ENCODE assay signal across 33 cellular contexts in the genomic region with DNA sequence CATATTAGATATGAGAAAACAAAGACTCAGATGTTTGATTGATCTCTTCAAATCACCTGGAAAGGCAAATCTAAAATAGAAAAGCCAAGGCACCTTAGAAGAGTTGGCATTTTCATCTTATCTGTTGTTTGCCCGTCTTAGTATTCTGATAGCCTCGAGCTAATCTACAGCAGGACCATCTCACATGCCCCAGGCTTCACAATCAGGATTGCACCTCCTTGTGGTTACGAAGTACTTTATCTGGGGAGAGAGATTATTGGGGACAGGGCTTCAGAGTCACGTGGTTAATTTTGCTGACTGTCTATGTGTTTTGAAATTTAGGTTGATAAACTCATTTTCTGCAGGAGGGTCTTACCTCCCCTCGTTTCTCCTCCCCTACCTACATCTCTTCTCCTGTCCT.
DNase-seq lines count a peak whose midpoint lies in the region; ATAC-seq and TF ChIP-seq lines count a peak whose summit lies in the region.
"Had no signal": no experiment of that assay in that cellular context is flagged by ENCODE, and none has a peak within 500 bp of the region (broad histone marks: within the 10 kb centered on the region; RNA-seq: fewer than 3 reads in every experiment).

No MANE protein-coding gene starts in this region.

- H3K27ac Mint-ChIP-seq in chondrocyte (ENCODE audit: unreplicated experiment): no peak overlapping the region
- H3K27ac Mint-ChIP-seq: activated B cell treated with CpG ODN at 0.5 μM for 24 hours; activated naive CD8-positive, alpha-beta T cell treated with anti-CD3 and anti-CD28 coated beads for 36 hours; CD4-positive, alpha-beta T cell; effector memory CD8-positive, alpha-beta T cell; naive thymus-derived CD4-positive, alpha-beta T cell had no signal

- H3K4me1 Mint-ChIP-seq in chondrocyte (ENCODE audit: low read depth): no peaks in the 10 kb centered on the region
- H3K4me1 Mint-ChIP-seq: activated B cell treated with CpG ODN at 0.5 μM for 24 hours; activated naive CD8-positive, alpha-beta T cell treated with anti-CD3 and anti-CD28 coated beads for 36 hours; naive thymus-derived CD4-positive, alpha-beta T cell had no signal

- TF ChIP-seq CTCF in OCI-LY3 (IDR thresholded peaks at IDR 0.05; ENCODE audit: low read depth, low read length) (peak; percentile 46), choroid plexus epithelial cell (conservative IDR thresholded peaks at IDR 0.05; ENCODE audit: low read depth, low read length) (peak; percentile 30), osteoblast (IDR thresholded peaks at IDR 0.05; ENCODE audit: extremely low read depth, low read depth, low read length) (no peak), chondrocyte (IDR thresholded peaks at IDR 0.05) (no peak), upper lobe of right lung (IDR thresholded peaks at IDR 0.05) (no peak)

- H3K27ac ChIP-seq in OCI-LY3 (ENCODE audit: low read length) (no peak overlapping the region), osteoblast (ENCODE audit: low read depth, low read length) (no peak overlapping the region), upper lobe of right lung (no peak overlapping the region)
- H3K27ac ChIP-seq: 22Rv1, foreskin keratinocyte, heart left ventricle, psoas muscle, SJCRH30 had no signal

- H3K4me1 ChIP-seq in OCI-LY3 (ENCODE audit: low read length) (peaks cover 8% of the 10 kb centered on the region; the same call in 1 of the 2 replicates), osteoblast (ENCODE audit: insufficient read depth, low read length) (no peaks in the 10 kb centered on the region), upper lobe of right lung (no peaks in the 10 kb centered on the region)
- H3K4me1 ChIP-seq: foreskin keratinocyte, heart left ventricle, psoas muscle, SJCRH30 had no signal

- DNase-seq in DMS53 (lab: John Stamatoyannopoulos, UW) (peak; percentile 2), DMS53 treated with DMSO at 0.1 percent for 48 hours (lab: John Stamatoyannopoulos, UW; ENCODE audit: unreplicated experiment) (no peak), choroid plexus epithelial cell (ENCODE audit: low read depth) (peak; percentile 13), osteoblast (ENCODE audit: insufficient read length, low spot score, missing footprints) (no peak), chondrocyte (ENCODE audit: low spot score) (no peak), NOMO-1 treated with dmso at 0.1 percent for 144 hours (lab: John Stamatoyannopoulos, UW; ENCODE audit: unreplicated experiment) (no peak), upper lobe of right lung (no peak)
- DNase-seq: activated B cell treated with CpG ODN at 0.5 μM for 24 hours; activated CD4-positive, alpha-beta T cell treated with anti-CD3 and anti-CD28 coated beads, Interleukin-2, amount 50 U/mL, for 1 hour; activated gamma-delta T cell; activated naive CD8-positive, alpha-beta T cell treated with anti-CD3 and anti-CD28 coated beads for 36 hours; activated T-cell treated with anti-CD3 and anti-CD28 coated beads, Interleukin-2, amount 50 U/mL, for 1 hour; aorta; CD4-positive, alpha-beta T cell; effector memory CD8-positive, alpha-beta T cell; foreskin keratinocyte; GOT3; heart left ventricle; KBM-7; midbrain; naive thymus-derived CD4-positive, alpha-beta T cell; NCI-H2029; NCI-H526; nucleus accumbens; psoas muscle; RPMI8226; SJCRH30; stimulated activated CD4-positive, alpha-beta T cell treated with anti-CD3 and anti-CD28 coated beads, Interleukin-4, amount 100 ng/mL, for 1 hour had no signal

- H3K9ac ChIP-seq in OCI-LY3 (ENCODE audit: low read length): peak overlapping the region; percentile 48

- peak overlapping the region; percentile 92 for H2AFZ ChIP-seq in OCI-LY3 (ENCODE audit: low read depth, low read length)
- H2AFZ ChIP-seq in osteoblast (ENCODE audit: low read length): no peak overlapping the region

- H4K20me1 ChIP-seq in OCI-LY3 (ENCODE audit: insufficient read depth, low read length) (no peaks in the 10 kb centered on the region), osteoblast (ENCODE audit: insufficient read depth, low read length) (no peaks in the 10 kb centered on the region)

- intact Hi-C loops in upper lobe of right lung (cut with DNase I): no loop called here

- H3K9me3 ChIP-seq in OCI-LY3 (ENCODE audit: insufficient read depth, low read length) (no peaks in the 10 kb centered on the region), osteoblast (ENCODE audit: low read depth, low read length) (no peaks in the 10 kb centered on the region), upper lobe of right lung (no peaks in the 10 kb centered on the region)
- H3K9me3 ChIP-seq: psoas muscle, SJCRH30 had no signal

- peaks cover 11% of the 10 kb centered on the region for H3K27me3 Mint-ChIP-seq in chondrocyte (ENCODE audit: low read depth)
- H3K27me3 Mint-ChIP-seq: activated B cell treated with CpG ODN at 0.5 μM for 24 hours; activated naive CD8-positive, alpha-beta T cell treated with anti-CD3 and anti-CD28 coated beads for 36 hours; CD4-positive, alpha-beta T cell; effector memory CD8-positive, alpha-beta T cell; naive thymus-derived CD4-positive, alpha-beta T cell had no signal

- H3K27me3 ChIP-seq in OCI-LY3 (ENCODE audit: low read depth, low read length) (no peaks in the 10 kb centered on the region), osteoblast (ENCODE audit: insufficient read depth, low read length) (no peaks in the 10 kb centered on the region), upper lobe of right lung (no peaks in the 10 kb centered on the region)
- H3K27me3 ChIP-seq: foreskin keratinocyte, heart left ventricle, SJCRH30 had no signal

- H3K4me3 Mint-ChIP-seq in chondrocyte (ENCODE audit: unreplicated experiment): no peak overlapping the region
- H3K4me3 Mint-ChIP-seq: activated B cell treated with CpG ODN at 0.5 μM for 24 hours; activated naive CD8-positive, alpha-beta T cell treated with anti-CD3 and anti-CD28 coated beads for 36 hours; CD4-positive, alpha-beta T cell; effector memory CD8-positive, alpha-beta T cell; naive thymus-derived CD4-positive, alpha-beta T cell had no signal

- H3K4me2 ChIP-seq in OCI-LY3 (ENCODE audit: low read length) (peak overlapping the region; percentile 64), osteoblast (ENCODE audit: insufficient read depth, low read length) (peak overlapping the region; percentile 66)

- no peak for ATAC-seq in upper lobe of right lung
- ATAC-seq: effector memory CD8-positive, alpha-beta T cell; esophagus mucosa; foreskin keratinocyte; heart left ventricle; naive thymus-derived CD4-positive, alpha-beta T cell; psoas muscle; sciatic nerve had no signal

- H3K79me2 ChIP-seq in OCI-LY3 (ENCODE audit: low read length) (no peaks in the 10 kb centered on the region), osteoblast (ENCODE audit: insufficient read depth, low read length) (no peaks in the 10 kb centered on the region)

- H3K9me3 Mint-ChIP-seq in chondrocyte (ENCODE audit: low read depth): peaks cover 9% of the 10 kb centered on the region

- H3K4me3 ChIP-seq in OCI-LY3 (ENCODE audit: low read length) (peak overlapping the region; percentile 69), choroid plexus epithelial cell (ENCODE audit: low read depth, low read length) (no peak overlapping the region), osteoblast (ENCODE audit: insufficient read depth, low read length) (no peak overlapping the region), upper lobe of right lung (no peak overlapping the region)
- H3K4me3 ChIP-seq: GM12878, heart left ventricle, psoas muscle, SJCRH30 had no signal

- H3K36me3 ChIP-seq in OCI-LY3 (replicated peaks; ENCODE audit: low read depth, low read length): no peaks in the 10 kb centered on the region
- H3K36me3 ChIP-seq in osteoblast (ENCODE audit: insufficient read depth, low read length): no peaks in the 10 kb centered on the region
- no peaks in the 10 kb centered on the region for H3K36me3 ChIP-seq in upper lobe of right lung
- H3K36me3 ChIP-seq: heart left ventricle, SJCRH30 had no signal

- H3K36me3 Mint-ChIP-seq in chondrocyte (ENCODE audit: low read depth): no peaks in the 10 kb centered on the region
- H3K36me3 Mint-ChIP-seq: activated naive CD8-positive, alpha-beta T cell treated with anti-CD3 and anti-CD28 coated beads for 36 hours; naive thymus-derived CD4-positive, alpha-beta T cell had no signal

Comparison
In these comparisons a context has a peak if more than half of its experiments do, and no peak if none do; other contexts are left out.
1. DNase-seq: peak in DMS53 (single experiment) and choroid plexus epithelial cell (single experiment); none in DMS53 treated with DMSO at 0.1 percent for 48 hours (single experiment), osteoblast (single experiment), chondrocyte (single experiment), NOMO-1 treated with dmso at 0.1 percent for 144 hours (single experiment) and upper lobe of right lung (single experiment).
2. CTCF ChIP-seq: peak in OCI-LY3 (single experiment) and choroid plexus epithelial cell (single experiment); none in osteoblast (single experiment), chondrocyte (single experiment) and upper lobe of right lung (single experiment).